ENCODE assay signal across 8 cellular contexts in genomic region chr19:1812426-1813196, GRCh38. TPM values are rescaled to one million over a fixed set of nuclear protein-coding genes. Genes with fewer than 3 reads are reported as not detected.
DNase-seq lines count a peak whose midpoint lies in the region; ATAC-seq and TF ChIP-seq lines count a peak whose summit lies in the region.

No MANE protein-coding gene starts in this region.

- DNase-seq in DND-41 (peak; percentile 99), KG1 (lab: John Stamatoyannopoulos, UW) (peak; percentile 86), RPMI7951 (ENCODE audit: low read depth) (peak; percentile 96), fibroblast of the aortic adventitia (ENCODE audit: low read depth) (peak; percentile 84), nephron progenitor cell (peak; percentile 95)

- H2AFZ ChIP-seq in DND-41 (ENCODE audit: low read depth, low read length) = peak overlapping the region; percentile 77

- H3K79me2 ChIP-seq in DND-41 (ENCODE audit: insufficient read depth, low read length) = peaks cover 14% of the 10 kb centered on the region

- H3K4me2 ChIP-seq in DND-41 (ENCODE audit: insufficient read depth, low read length) = peak overlapping the region; percentile 92

- TF ChIP-seq CTCF in DND-41 (IDR thresholded peaks at IDR 0.05; ENCODE audit: borderline replicate concordance, extremely low read depth, low read length, poor library complexity, severe bottlenecking) (peak; percentile 86), fibroblast of the aortic adventitia (IDR thresholded peaks at IDR 0.05; ENCODE audit: insufficient read depth, low read length) (peak; percentile 65), nephron progenitor cell (IDR thresholded peaks at IDR 0.05) (peak; percentile 50)

- peak overlapping the region; percentile 92 for H3K4me3 Mint-ChIP-seq in activated T-helper 17 cell treated with anti-CD3 and anti-CD28 coated beads, Interleukin-2, amount 50 U/mL, for 72 hours
- H3K4me3 Mint-ChIP-seq in nephron progenitor cell = peak overlapping the region; percentile 87
- peak overlapping the region; percentile 88 for H3K4me3 Mint-ChIP-seq in stimulated activated naive CD8-positive, alpha-beta T cell treated with anti-CD3 and anti-CD28 coated beads, Interleukin-15, Interleukin-2, amounts not matched to agents 100 ng/mL and 50 ng/mL, for 24 hours

- H3K9me3 Mint-ChIP-seq in activated T-helper 17 cell treated with anti-CD3 and anti-CD28 coated beads, Interleukin-2, amount 50 U/mL, for 72 hours = no peaks in the 10 kb centered on the region
- H3K9me3 Mint-ChIP-seq in nephron progenitor cell = no peaks in the 10 kb centered on the region
- no peaks in the 10 kb centered on the region for H3K9me3 Mint-ChIP-seq in stimulated activated naive CD8-positive, alpha-beta T cell treated with anti-CD3 and anti-CD28 coated beads, Interleukin-15, Interleukin-2, amounts not matched to agents 100 ng/mL and 50 ng/mL, for 24 hours

- H3K4me1 ChIP-seq in DND-41 (ENCODE audit: insufficient read depth, low read length) = peaks cover 43% of the 10 kb centered on the region

- H3K36me3 ChIP-seq in DND-41 (ENCODE audit: insufficient read depth, low read length) = peaks cover 36% of the 10 kb centered on the region

- no peaks in the 10 kb centered on the region for H3K9me3 ChIP-seq in DND-41 (ENCODE audit: insufficient read depth, low read length, severe bottlenecking)

- H3K9ac ChIP-seq in DND-41 (ENCODE audit: low read depth, low read length) = peak overlapping the region; percentile 58

- H3K27me3 ChIP-seq in DND-41 (ENCODE audit: insufficient read depth, low read length, poor library complexity) = no peaks in the 10 kb centered on the region

- peaks cover 6% of the 10 kb centered on the region for H3K36me3 Mint-ChIP-seq in activated T-helper 17 cell treated with anti-CD3 and anti-CD28 coated beads, Interleukin-2, amount 50 U/mL, for 72 hours (ENCODE audit: low read depth)
- no peaks in the 10 kb centered on the region for H3K36me3 Mint-ChIP-seq in nephron progenitor cell (ENCODE audit: low read depth)
- no peaks in the 10 kb centered on the region for H3K36me3 Mint-ChIP-seq in stimulated activated naive CD8-positive, alpha-beta T cell treated with anti-CD3 and anti-CD28 coated beads, Interleukin-15, Interleukin-2, amounts not matched to agents 100 ng/mL and 50 ng/mL, for 24 hours (ENCODE audit: low read depth)

- H3K27ac ChIP-seq in DND-41 (ENCODE audit: low read length) = peak overlapping the region; percentile 88

- H3K27me3 Mint-ChIP-seq in activated T-helper 17 cell treated with anti-CD3 and anti-CD28 coated beads, Interleukin-2, amount 50 U/mL, for 72 hours = no peaks in the 10 kb centered on the region
- H3K27me3 Mint-ChIP-seq in nephron progenitor cell (ENCODE audit: low read depth, poor library complexity) = peaks cover 29% of the 10 kb centered on the region
- no peaks in the 10 kb centered on the region for H3K27me3 Mint-ChIP-seq in stimulated activated naive CD8-positive, alpha-beta T cell treated with anti-CD3 and anti-CD28 coated beads, Interleukin-15, Interleukin-2, amounts not matched to agents 100 ng/mL and 50 ng/mL, for 24 hours

- peaks cover 12% of the 10 kb centered on the region for H3K4me1 Mint-ChIP-seq in activated T-helper 17 cell treated with anti-CD3 and anti-CD28 coated beads, Interleukin-2, amount 50 U/mL, for 72 hours
- H3K4me1 Mint-ChIP-seq in nephron progenitor cell = peaks cover 11% of the 10 kb centered on the region
- H3K4me1 Mint-ChIP-seq in stimulated activated naive CD8-positive, alpha-beta T cell treated with anti-CD3 and anti-CD28 coated beads, Interleukin-15, Interleukin-2, amounts not matched to agents 100 ng/mL and 50 ng/mL, for 24 hours (ENCODE audit: low read depth) = peaks cover 14% of the 10 kb centered on the region

- peak overlapping the region; percentile 16 to 74; a peak in 3 of 4 replicates for H3K4me3 ChIP-seq in DND-41 (ENCODE audit: low read depth in 1 of 2, low read length in 2 of 2)
- peak overlapping the region; percentile 70 for H3K4me3 ChIP-seq in fibroblast of the aortic adventitia (ENCODE audit: low read depth, low read length)

- ATAC-seq in DND-41 (ENCODE audit: insufficient read depth, low read depth) (peak; percentile 87), GM21723 (IDR thresholded peaks at IDR 0.05; ENCODE audit: unreplicated experiment) (peak; percentile 76)
- ATAC-seq in activated T-helper 17 cell treated with anti-CD3 and anti-CD28 coated beads, Interleukin-2, amount 50 U/mL, for 72 hours (replicated peaks) = peak; percentile 88

- H4K20me1 ChIP-seq in DND-41 (ENCODE audit: insufficient read depth, low read length) = peaks cover 10% of the 10 kb centered on the region; the same call in 1 of the 2 replicates

- peak overlapping the region; percentile 67 for H3K27ac Mint-ChIP-seq in activated T-helper 17 cell treated with anti-CD3 and anti-CD28 coated beads, Interleukin-2, amount 50 U/mL, for 72 hours
- peak overlapping the region; percentile 90 for H3K27ac Mint-ChIP-seq in nephron progenitor cell
- peak overlapping the region; percentile 86 for H3K27ac Mint-ChIP-seq in stimulated activated naive CD8-positive, alpha-beta T cell treated with anti-CD3 and anti-CD28 coated beads, Interleukin-15, Interleukin-2, amounts not matched to agents 100 ng/mL and 50 ng/mL, for 24 hours

RNA-seq across cellular contexts. Expression of gene ATP8B3, which starts 0.5 kb away (rescaled TPM):
- 5.5 and 7.8 TPM in 2 replicates for total RNA-seq in RPMI7951 (2014; rRNA removed; shearing (Covaris generic))
- total RNA-seq in activated T-helper 17 cell treated with anti-CD3 and anti-CD28 coated beads, Interleukin-2, amount 50 U/mL, for 72 hours = 10 to 100 TPM; 10.1 to 44.8 TPM
- total RNA-seq in fibroblast of the aortic adventitia (ENCODE audit: low replicate concordance) = 0.16 and 3.3 TPM in 2 replicates

RNA-seq across cellular contexts. Expression of gene REXO1, which starts 35.7 kb away (rescaled TPM):
- total RNA-seq in RPMI7951 (2014; rRNA removed; shearing (Covaris generic)) = 3.3 and 3.5 TPM in 2 replicates
- 10 to 100 TPM; 39.7 to 50.0 TPM for total RNA-seq in activated T-helper 17 cell treated with anti-CD3 and anti-CD28 coated beads, Interleukin-2, amount 50 U/mL, for 72 hours
- 9.0 and 13.0 TPM in 2 replicates for total RNA-seq in fibroblast of the aortic adventitia (ENCODE audit: low replicate concordance)

RNA-seq across cellular contexts. Expression of gene KLF16, which starts 50.8 kb away (rescaled TPM):
- 2.9 and 4.2 TPM in 2 replicates for total RNA-seq in RPMI7951 (2014; rRNA removed; shearing (Covaris generic))
- total RNA-seq in activated T-helper 17 cell treated with anti-CD3 and anti-CD28 coated beads, Interleukin-2, amount 50 U/mL, for 72 hours = 10 to 100 TPM; 16.3 to 32.9 TPM
- total RNA-seq in fibroblast of the aortic adventitia (ENCODE audit: low replicate concordance) = 6.5 and 7.3 TPM in 2 replicates

RNA-seq across cellular contexts. Expression of gene ONECUT3, which starts 59.3 kb away (rescaled TPM):
- not detected in 2 replicates for total RNA-seq in RPMI7951 (2014; rRNA removed; shearing (Covaris generic))
- not detected for total RNA-seq in activated T-helper 17 cell treated with anti-CD3 and anti-CD28 coated beads, Interleukin-2, amount 50 U/mL, for 72 hours
- not detected in 2 replicates for total RNA-seq in fibroblast of the aortic adventitia (ENCODE audit: low replicate concordance)

Comparison
In these comparisons a context has a peak if more than half of its experiments do, and no peak if none do; other contexts are left out.
1. Peak in every context shown above with its lines: DNase-seq, ATAC-seq, H3K4me3 ChIP-seq and H3K27ac ChIP-seq.